Comparison of ENCODE assay signal across 1 cellular context in the genomic region with DNA sequence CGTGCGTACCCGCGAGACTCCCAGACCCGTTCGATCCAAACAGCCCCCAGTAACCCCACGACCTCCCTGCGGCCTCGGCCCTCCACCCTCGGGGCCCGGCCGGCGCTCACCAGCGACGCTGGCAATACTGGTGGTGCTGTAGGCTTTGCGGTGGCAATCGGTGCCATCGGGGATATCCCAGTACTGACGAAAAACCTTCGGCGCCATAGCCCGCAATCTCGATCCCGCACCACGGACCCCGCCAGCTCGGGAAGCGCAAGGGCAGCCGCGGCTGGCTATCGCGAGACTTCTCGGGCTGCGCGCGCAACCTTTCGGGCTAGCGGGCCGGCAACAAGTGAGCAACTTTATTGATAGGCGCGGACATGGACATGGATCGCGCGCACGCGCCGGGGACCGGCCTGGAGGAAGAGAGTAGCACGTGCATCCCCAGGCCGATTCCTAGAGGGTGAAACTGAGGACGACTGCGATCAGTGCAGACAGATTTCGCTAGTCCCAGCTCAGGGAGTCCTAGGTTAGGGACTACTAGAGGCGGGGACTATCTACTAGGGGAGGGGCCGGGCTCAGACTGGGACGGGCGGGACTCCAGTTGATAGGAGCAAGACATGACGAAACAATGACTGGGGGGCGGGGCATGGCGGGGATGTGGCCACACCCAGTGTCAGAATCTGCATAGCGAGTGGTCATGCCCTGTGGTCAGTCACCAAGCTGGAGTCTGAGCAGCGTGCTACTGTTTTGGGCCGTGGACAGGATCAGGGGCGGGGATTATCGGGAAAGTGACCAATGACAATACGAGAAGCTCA.
TF ChIP-seq lines count a peak whose summit lies in the region.

A gene (minus strand): TSS at position 289 of the 800 bp plus-strand sequence. CDS start 82 bp downstream, at position 207.

TF ChIP-seq in HepG2, 621 proteins besides CTCF, POLR2A, EP300 and RAD21 (continued from another document and continues in another):
- TF ChIP-seq, protein P1, sequence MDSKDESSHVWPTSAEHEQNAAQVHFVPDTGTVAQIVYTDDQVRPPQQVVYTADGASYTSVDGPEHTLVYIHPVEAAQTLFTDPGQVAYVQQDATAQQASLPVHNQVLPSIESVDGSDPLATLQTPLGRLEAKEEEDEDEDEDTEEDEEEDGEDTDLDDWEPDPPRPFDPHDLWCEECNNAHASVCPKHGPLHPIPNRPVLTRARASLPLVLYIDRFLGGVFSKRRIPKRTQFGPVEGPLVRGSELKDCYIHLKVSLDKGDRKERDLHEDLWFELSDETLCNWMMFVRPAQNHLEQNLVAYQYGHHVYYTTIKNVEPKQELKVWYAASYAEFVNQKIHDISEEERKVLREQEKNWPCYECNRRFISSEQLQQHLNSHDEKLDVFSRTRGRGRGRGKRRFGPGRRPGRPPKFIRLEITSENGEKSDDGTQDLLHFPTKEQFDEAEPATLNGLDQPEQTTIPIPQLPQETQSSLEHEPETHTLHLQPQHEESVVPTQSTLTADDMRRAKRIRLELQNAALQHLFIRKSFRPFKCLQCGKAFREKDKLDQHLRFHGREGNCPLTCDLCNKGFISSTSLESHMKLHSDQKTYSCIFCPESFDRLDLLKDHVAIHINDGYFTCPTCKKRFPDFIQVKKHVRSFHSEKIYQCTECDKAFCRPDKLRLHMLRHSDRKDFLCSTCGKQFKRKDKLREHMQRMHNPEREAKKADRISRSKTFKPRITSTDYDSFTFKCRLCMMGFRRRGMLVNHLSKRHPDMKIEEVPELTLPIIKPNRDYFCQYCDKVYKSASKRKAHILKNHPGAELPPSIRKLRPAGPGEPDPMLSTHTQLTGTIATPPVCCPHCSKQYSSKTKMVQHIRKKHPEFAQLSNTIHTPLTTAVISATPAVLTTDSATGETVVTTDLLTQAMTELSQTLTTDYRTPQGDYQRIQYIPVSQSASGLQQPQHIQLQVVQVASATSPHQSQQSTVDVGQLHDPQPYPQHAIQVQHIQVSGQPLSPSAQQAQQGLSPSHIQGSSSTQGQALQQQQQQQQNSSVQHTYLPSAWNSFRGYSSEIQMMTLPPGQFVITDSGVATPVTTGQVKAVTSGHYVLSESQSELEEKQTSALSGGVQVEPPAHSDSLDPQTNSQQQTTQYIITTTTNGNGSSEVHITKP (CRISPR knock-in tag; IDR thresholded peaks at IDR 0.05; ENCODE audit: low read depth): peak; percentile 40; the same call in 1 of the 2 replicates
- no peak; the same call in 1 of the 2 replicates for TF ChIP-seq ZC3H4 (CRISPR knock-in tag; IDR thresholded peaks at IDR 0.05; ENCODE audit: borderline replicate concordance)
- peak; percentile 39; the same call in 1 of the 2 replicates for TF ChIP-seq PITX1 (CRISPR knock-in tag; IDR thresholded peaks at IDR 0.05)
- TF ChIP-seq, protein P2, sequence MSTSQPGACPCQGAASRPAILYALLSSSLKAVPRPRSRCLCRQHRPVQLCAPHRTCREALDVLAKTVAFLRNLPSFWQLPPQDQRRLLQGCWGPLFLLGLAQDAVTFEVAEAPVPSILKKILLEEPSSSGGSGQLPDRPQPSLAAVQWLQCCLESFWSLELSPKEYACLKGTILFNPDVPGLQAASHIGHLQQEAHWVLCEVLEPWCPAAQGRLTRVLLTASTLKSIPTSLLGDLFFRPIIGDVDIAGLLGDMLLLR (CRISPR knock-in tag; IDR thresholded peaks at IDR 0.05): 0 out of 2 replicates have a peak, but pooled peaks have one; percentile 86
- no peak for TF ChIP-seq ZNF24 (IDR thresholded peaks at IDR 0.05)
- peak; percentile 60; the same call in 1 of the 2 replicates for TF ChIP-seq RXRA (CRISPR knock-in tag; IDR thresholded peaks at IDR 0.05)
- no peak for TF ChIP-seq HHEX (CRISPR knock-in tag; IDR thresholded peaks at IDR 0.05)
- TF ChIP-seq, protein P3, sequence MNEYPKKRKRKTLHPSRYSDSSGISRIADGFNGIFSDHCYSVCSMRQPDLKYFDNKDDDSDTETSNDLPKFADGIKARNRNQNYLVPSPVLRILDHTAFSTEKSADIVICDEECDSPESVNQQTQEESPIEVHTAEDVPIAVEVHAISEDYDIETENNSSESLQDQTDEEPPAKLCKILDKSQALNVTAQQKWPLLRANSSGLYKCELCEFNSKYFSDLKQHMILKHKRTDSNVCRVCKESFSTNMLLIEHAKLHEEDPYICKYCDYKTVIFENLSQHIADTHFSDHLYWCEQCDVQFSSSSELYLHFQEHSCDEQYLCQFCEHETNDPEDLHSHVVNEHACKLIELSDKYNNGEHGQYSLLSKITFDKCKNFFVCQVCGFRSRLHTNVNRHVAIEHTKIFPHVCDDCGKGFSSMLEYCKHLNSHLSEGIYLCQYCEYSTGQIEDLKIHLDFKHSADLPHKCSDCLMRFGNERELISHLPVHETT (CRISPR knock-in tag; conservative IDR thresholded peaks at IDR 0.05): peak; percentile 60; the same call in 1 of the 2 replicates
- TF ChIP-seq CBFB (CRISPR knock-in tag; IDR thresholded peaks at IDR 0.05): peak; percentile 87
- TF ChIP-seq, protein P4, sequence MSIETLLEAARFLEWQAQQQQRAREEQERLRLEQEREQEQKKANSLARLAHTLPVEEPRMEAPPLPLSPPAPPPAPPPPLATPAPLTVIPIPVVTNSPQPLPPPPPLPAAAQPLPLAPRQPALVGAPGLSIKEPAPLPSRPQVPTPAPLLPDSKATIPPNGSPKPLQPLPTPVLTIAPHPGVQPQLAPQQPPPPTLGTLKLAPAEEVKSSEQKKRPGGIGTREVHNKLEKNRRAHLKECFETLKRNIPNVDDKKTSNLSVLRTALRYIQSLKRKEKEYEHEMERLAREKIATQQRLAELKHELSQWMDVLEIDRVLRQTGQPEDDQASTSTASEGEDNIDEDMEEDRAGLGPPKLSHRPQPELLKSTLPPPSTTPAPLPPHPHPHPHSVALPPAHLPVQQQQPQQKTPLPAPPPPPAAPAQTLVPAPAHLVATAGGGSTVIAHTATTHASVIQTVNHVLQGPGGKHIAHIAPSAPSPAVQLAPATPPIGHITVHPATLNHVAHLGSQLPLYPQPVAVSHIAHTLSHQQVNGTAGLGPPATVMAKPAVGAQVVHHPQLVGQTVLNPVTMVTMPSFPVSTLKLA (IDR thresholded peaks at IDR 0.05): peak; percentile 78
- no peak for TF ChIP-seq TMF1 (CRISPR knock-in tag; IDR thresholded peaks at IDR 0.05; ENCODE audit: low read depth)
- TF ChIP-seq MBNL3 (CRISPR knock-in tag; conservative IDR thresholded peaks at IDR 0.05): no peak
- peak; percentile 86 for TF ChIP-seq ZFX (CRISPR knock-in tag; IDR thresholded peaks at IDR 0.05; ENCODE audit: low read depth)
- TF ChIP-seq, protein P5, sequence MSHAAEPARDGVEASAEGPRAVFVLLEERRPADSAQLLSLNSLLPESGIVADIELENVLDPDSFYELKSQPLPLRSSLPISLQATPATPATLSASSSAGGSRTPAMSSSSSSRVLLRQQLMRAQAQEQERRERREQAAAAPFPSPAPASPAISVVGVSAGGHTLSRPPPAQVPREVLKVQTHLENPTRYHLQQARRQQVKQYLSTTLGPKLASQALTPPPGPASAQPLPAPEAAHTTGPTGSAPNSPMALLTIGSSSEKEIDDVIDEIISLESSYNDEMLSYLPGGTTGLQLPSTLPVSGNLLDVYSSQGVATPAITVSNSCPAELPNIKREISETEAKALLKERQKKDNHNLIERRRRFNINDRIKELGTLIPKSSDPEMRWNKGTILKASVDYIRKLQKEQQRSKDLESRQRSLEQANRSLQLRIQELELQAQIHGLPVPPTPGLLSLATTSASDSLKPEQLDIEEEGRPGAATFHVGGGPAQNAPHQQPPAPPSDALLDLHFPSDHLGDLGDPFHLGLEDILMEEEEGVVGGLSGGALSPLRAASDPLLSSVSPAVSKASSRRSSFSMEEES (CRISPR knock-in tag; IDR thresholded peaks at IDR 0.05): 0 out of 2 replicates have a peak, but pooled peaks have one; percentile 37
- peak; percentile 92 for TF ChIP-seq NRL (CRISPR knock-in tag; IDR thresholded peaks at IDR 0.05; ENCODE audit: borderline replicate concordance)
- TF ChIP-seq, protein P6, sequence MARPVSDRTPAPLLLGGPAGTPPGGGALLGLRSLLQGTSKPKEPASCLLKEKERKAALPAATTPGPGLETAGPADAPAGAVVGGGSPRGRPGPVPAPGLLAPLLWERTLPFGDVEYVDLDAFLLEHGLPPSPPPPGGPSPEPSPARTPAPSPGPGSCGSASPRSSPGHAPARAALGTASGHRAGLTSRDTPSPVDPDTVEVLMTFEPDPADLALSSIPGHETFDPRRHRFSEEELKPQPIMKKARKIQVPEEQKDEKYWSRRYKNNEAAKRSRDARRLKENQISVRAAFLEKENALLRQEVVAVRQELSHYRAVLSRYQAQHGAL (CRISPR knock-in tag; IDR thresholded peaks at IDR 0.05; ENCODE audit: not compliant biosample characterization): no peak
- TF ChIP-seq MXI1 (IDR thresholded peaks at IDR 0.05; ENCODE audit: borderline replicate concordance, low read depth, low read length): peak; percentile 73; the same call in 1 of the 3 replicates
- TF ChIP-seq MLLT10 (CRISPR knock-in tag; IDR thresholded peaks at IDR 0.05): no peak
- TF ChIP-seq ZNF468 (CRISPR knock-in tag; IDR thresholded peaks at IDR 0.05): no peak
- peak; percentile 78; the same call in 1 of the 2 replicates for TF ChIP-seq KAT7 (CRISPR knock-in tag; IDR thresholded peaks at IDR 0.05; ENCODE audit: borderline replicate concordance)
- TF ChIP-seq, protein P7, sequence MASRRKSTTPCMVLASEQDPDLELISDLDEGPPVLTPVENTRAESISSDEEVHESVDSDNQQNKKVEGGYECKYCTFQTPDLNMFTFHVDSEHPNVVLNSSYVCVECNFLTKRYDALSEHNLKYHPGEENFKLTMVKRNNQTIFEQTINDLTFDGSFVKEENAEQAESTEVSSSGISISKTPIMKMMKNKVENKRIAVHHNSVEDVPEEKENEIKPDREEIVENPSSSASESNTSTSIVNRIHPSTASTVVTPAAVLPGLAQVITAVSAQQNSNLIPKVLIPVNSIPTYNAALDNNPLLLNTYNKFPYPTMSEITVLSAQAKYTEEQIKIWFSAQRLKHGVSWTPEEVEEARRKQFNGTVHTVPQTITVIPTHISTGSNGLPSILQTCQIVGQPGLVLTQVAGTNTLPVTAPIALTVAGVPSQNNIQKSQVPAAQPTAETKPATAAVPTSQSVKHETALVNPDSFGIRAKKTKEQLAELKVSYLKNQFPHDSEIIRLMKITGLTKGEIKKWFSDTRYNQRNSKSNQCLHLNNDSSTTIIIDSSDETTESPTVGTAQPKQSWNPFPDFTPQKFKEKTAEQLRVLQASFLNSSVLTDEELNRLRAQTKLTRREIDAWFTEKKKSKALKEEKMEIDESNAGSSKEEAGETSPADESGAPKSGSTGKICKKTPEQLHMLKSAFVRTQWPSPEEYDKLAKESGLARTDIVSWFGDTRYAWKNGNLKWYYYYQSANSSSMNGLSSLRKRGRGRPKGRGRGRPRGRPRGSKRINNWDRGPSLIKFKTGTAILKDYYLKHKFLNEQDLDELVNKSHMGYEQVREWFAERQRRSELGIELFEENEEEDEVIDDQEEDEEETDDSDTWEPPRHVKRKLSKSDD (CRISPR knock-in tag; IDR thresholded peaks at IDR 0.05; ENCODE audit: low read depth): peak; percentile 64
- TF ChIP-seq GATAD1 (CRISPR knock-in tag; IDR thresholded peaks at IDR 0.05): peak; percentile 97
- TF ChIP-seq, protein P8, sequence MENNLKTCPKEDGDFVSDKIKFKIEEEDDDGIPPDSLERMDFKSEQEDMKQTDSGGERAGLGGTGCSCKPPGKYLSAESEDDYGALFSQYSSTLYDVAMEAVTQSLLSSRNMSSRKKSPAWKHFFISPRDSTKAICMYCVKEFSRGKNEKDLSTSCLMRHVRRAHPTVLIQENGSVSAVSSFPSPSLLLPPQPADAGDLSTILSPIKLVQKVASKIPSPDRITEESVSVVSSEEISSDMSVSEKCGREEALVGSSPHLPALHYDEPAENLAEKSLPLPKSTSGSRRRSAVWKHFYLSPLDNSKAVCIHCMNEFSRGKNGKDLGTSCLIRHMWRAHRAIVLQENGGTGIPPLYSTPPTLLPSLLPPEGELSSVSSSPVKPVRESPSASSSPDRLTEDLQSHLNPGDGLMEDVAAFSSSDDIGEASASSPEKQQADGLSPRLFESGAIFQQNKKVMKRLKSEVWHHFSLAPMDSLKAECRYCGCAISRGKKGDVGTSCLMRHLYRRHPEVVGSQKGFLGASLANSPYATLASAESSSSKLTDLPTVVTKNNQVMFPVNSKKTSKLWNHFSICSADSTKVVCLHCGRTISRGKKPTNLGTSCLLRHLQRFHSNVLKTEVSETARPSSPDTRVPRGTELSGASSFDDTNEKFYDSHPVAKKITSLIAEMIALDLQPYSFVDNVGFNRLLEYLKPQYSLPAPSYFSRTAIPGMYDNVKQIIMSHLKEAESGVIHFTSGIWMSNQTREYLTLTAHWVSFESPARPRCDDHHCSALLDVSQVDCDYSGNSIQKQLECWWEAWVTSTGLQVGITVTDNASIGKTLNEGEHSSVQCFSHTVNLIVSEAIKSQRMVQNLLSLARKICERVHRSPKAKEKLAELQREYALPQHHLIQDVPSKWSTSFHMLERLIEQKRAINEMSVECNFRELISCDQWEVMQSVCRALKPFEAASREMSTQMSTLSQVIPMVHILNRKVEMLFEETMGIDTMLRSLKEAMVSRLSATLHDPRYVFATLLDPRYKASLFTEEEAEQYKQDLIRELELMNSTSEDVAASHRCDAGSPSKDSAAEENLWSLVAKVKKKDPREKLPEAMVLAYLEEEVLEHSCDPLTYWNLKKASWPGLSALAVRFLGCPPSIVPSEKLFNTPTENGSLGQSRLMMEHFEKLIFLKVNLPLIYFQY (CRISPR knock-in tag; IDR thresholded peaks at IDR 0.05; ENCODE audit: borderline replicate concordance): peak; percentile 97
- TF ChIP-seq, protein P9, sequence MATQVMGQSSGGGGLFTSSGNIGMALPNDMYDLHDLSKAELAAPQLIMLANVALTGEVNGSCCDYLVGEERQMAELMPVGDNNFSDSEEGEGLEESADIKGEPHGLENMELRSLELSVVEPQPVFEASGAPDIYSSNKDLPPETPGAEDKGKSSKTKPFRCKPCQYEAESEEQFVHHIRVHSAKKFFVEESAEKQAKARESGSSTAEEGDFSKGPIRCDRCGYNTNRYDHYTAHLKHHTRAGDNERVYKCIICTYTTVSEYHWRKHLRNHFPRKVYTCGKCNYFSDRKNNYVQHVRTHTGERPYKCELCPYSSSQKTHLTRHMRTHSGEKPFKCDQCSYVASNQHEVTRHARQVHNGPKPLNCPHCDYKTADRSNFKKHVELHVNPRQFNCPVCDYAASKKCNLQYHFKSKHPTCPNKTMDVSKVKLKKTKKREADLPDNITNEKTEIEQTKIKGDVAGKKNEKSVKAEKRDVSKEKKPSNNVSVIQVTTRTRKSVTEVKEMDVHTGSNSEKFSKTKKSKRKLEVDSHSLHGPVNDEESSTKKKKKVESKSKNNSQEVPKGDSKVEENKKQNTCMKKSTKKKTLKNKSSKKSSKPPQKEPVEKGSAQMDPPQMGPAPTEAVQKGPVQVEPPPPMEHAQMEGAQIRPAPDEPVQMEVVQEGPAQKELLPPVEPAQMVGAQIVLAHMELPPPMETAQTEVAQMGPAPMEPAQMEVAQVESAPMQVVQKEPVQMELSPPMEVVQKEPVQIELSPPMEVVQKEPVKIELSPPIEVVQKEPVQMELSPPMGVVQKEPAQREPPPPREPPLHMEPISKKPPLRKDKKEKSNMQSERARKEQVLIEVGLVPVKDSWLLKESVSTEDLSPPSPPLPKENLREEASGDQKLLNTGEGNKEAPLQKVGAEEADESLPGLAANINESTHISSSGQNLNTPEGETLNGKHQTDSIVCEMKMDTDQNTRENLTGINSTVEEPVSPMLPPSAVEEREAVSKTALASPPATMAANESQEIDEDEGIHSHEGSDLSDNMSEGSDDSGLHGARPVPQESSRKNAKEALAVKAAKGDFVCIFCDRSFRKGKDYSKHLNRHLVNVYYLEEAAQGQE (IDR thresholded peaks at IDR 0.05; ENCODE audit: borderline replicate concordance in 1 of 2, low read depth in 1 of 2, low read length in 2 of 2): no peak
- peak; percentile 99 for TF ChIP-seq HDAC1 (CRISPR knock-in tag; IDR thresholded peaks at IDR 0.05)
- no peak for TF ChIP-seq ZNF296 (CRISPR knock-in tag; conservative IDR thresholded peaks at IDR 0.05)
- TF ChIP-seq, protein P10, sequence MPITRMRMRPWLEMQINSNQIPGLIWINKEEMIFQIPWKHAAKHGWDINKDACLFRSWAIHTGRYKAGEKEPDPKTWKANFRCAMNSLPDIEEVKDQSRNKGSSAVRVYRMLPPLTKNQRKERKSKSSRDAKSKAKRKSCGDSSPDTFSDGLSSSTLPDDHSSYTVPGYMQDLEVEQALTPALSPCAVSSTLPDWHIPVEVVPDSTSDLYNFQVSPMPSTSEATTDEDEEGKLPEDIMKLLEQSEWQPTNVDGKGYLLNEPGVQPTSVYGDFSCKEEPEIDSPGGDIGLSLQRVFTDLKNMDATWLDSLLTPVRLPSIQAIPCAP (CRISPR knock-in tag; IDR thresholded peaks at IDR 0.05; ENCODE audit: low read depth): no peak
- peak; percentile 43 for TF ChIP-seq SKI (IDR thresholded peaks at IDR 0.05; ENCODE audit: partially characterized antibody)
